Comparison of ENCODE assay signal across 22 cellular contexts in genomic region chr10:76738991-76739390, GRCh38.
"Had no signal": no experiment of that assay in that cellular context is flagged by ENCODE, and none has a peak within 500 bp of the region (broad histone marks: within the 10 kb centered on the region; RNA-seq: fewer than 3 reads in every experiment).

No MANE protein-coding gene starts in this region.

- DNase-seq: activated B cell treated with CpG ODN at 0.5 μM for 24 hours; activated CD4-positive, alpha-beta memory T cell treated with anti-CD3 and anti-CD28 coated beads, Interleukin-2, amount 10 ng/mL, durations not matched to agents 7 days and 5 days; activated CD4-positive, alpha-beta T cell treated with anti-CD3 and anti-CD28 coated beads for 4 hours; activated CD8-positive, alpha-beta memory T cell treated with anti-CD3 and anti-CD28 coated beads, Interleukin-2, amount 10 ng/mL, durations not matched to agents 7 days and 5 days; activated naive CD4-positive, alpha-beta T cell treated with Interleukin-2 at 50 U/mL for 16 hours; activated naive CD8-positive, alpha-beta T cell treated with anti-CD3 and anti-CD28 coated beads, Interleukin-2, amount 10 ng/mL, durations not matched to agents 7 days and 5 days; brain microvascular endothelial cell; central memory CD4-positive, alpha-beta T cell; erythroblast; gastrocnemius medialis; heart left ventricle; kidney glomerular epithelial cell; left ventricle myocardium inferior; mammary epithelial cell; mucosa of descending colon; naive thymus-derived CD4-positive, alpha-beta T cell; ovary; right lobe of liver; stimulated activated naive B cell treated with anti-CD40 and anti-IgM and Interleukin-4, amounts not matched to agents 10 μg/mL and 1 μg/mL and 100 μg/mL, for 72 hours; T-helper 1 cell; T-helper 9 cell had no signal

- H3K4me3 ChIP-seq: coronary artery, gastrocnemius medialis, heart left ventricle, left ventricle myocardium inferior, mucosa of descending colon, ovary, right lobe of liver had no signal

- H3K27ac Mint-ChIP-seq: activated B cell treated with CpG ODN at 0.5 μM for 24 hours; activated CD4-positive, alpha-beta memory T cell treated with anti-CD3 and anti-CD28 coated beads, Interleukin-2, amount 10 ng/mL, durations not matched to agents 7 days and 5 days; activated CD8-positive, alpha-beta memory T cell treated with anti-CD3 and anti-CD28 coated beads, Interleukin-2, amount 10 ng/mL, durations not matched to agents 7 days and 5 days; activated naive CD8-positive, alpha-beta T cell treated with anti-CD3 and anti-CD28 coated beads, Interleukin-2, amount 10 ng/mL, durations not matched to agents 7 days and 5 days; naive thymus-derived CD4-positive, alpha-beta T cell; stimulated activated naive B cell treated with anti-CD40 and anti-IgM and Interleukin-4, amounts not matched to agents 10 μg/mL and 1 μg/mL and 100 μg/mL, for 72 hours had no signal

- H3K27me3 Mint-ChIP-seq: activated B cell treated with CpG ODN at 0.5 μM for 24 hours; activated CD4-positive, alpha-beta memory T cell treated with anti-CD3 and anti-CD28 coated beads, Interleukin-2, amount 10 ng/mL, durations not matched to agents 7 days and 5 days; activated CD8-positive, alpha-beta memory T cell treated with anti-CD3 and anti-CD28 coated beads, Interleukin-2, amount 10 ng/mL, durations not matched to agents 7 days and 5 days; activated naive CD8-positive, alpha-beta T cell treated with anti-CD3 and anti-CD28 coated beads, Interleukin-2, amount 10 ng/mL, durations not matched to agents 7 days and 5 days; naive thymus-derived CD4-positive, alpha-beta T cell; stimulated activated naive B cell treated with anti-CD40 and anti-IgM and Interleukin-4, amounts not matched to agents 10 μg/mL and 1 μg/mL and 100 μg/mL, for 72 hours had no signal

- H3K9me3 ChIP-seq: gastrocnemius medialis, heart left ventricle, left ventricle myocardium inferior, mucosa of descending colon, ovary, right lobe of liver had no signal

- H3K4me1 Mint-ChIP-seq: activated CD8-positive, alpha-beta memory T cell treated with anti-CD3 and anti-CD28 coated beads, Interleukin-2, amount 10 ng/mL, durations not matched to agents 7 days and 5 days; activated naive CD8-positive, alpha-beta T cell treated with anti-CD3 and anti-CD28 coated beads, Interleukin-2, amount 10 ng/mL, durations not matched to agents 7 days and 5 days; stimulated activated naive B cell treated with anti-CD40 and anti-IgM and Interleukin-4, amounts not matched to agents 10 μg/mL and 1 μg/mL and 100 μg/mL, for 72 hours had no signal

- H3K27me3 ChIP-seq: brain microvascular endothelial cell, gastrocnemius medialis, heart left ventricle, ovary, right lobe of liver had no signal

- H3K36me3 ChIP-seq: brain microvascular endothelial cell, gastrocnemius medialis, heart left ventricle, left ventricle myocardium inferior, ovary, right lobe of liver had no signal

- H3K36me3 Mint-ChIP-seq: activated CD8-positive, alpha-beta memory T cell treated with anti-CD3 and anti-CD28 coated beads, Interleukin-2, amount 10 ng/mL, durations not matched to agents 7 days and 5 days; activated naive CD8-positive, alpha-beta T cell treated with anti-CD3 and anti-CD28 coated beads, Interleukin-2, amount 10 ng/mL, durations not matched to agents 7 days and 5 days; naive thymus-derived CD4-positive, alpha-beta T cell; stimulated activated naive B cell treated with anti-CD40 and anti-IgM and Interleukin-4, amounts not matched to agents 10 μg/mL and 1 μg/mL and 100 μg/mL, for 72 hours had no signal

- H3K27ac ChIP-seq: brain microvascular endothelial cell, coronary artery, gastrocnemius medialis, heart left ventricle, left ventricle myocardium inferior, ovary, right lobe of liver had no signal

- ATAC-seq: activated CD8-positive, alpha-beta memory T cell treated with anti-CD3 and anti-CD28 coated beads, Interleukin-2, amount 10 ng/mL, durations not matched to agents 7 days and 5 days; gastrocnemius medialis; heart left ventricle; mucosa of descending colon; naive thymus-derived CD4-positive, alpha-beta T cell; right lobe of liver; stimulated activated naive B cell treated with anti-CD40 and anti-IgM and Interleukin-4, amounts not matched to agents 10 μg/mL and 1 μg/mL and 100 μg/mL, for 72 hours had no signal

- H3K9me3 Mint-ChIP-seq: activated B cell treated with CpG ODN at 0.5 μM for 24 hours; activated CD4-positive, alpha-beta memory T cell treated with anti-CD3 and anti-CD28 coated beads, Interleukin-2, amount 10 ng/mL, durations not matched to agents 7 days and 5 days; activated naive CD8-positive, alpha-beta T cell treated with anti-CD3 and anti-CD28 coated beads, Interleukin-2, amount 10 ng/mL, durations not matched to agents 7 days and 5 days; stimulated activated naive B cell treated with anti-CD40 and anti-IgM and Interleukin-4, amounts not matched to agents 10 μg/mL and 1 μg/mL and 100 μg/mL, for 72 hours had no signal

- H3K4me1 ChIP-seq: gastrocnemius medialis, heart left ventricle, left ventricle myocardium inferior, right lobe of liver had no signal

- H3K4me3 Mint-ChIP-seq: activated B cell treated with CpG ODN at 0.5 μM for 24 hours; activated CD4-positive, alpha-beta memory T cell treated with anti-CD3 and anti-CD28 coated beads, Interleukin-2, amount 10 ng/mL, durations not matched to agents 7 days and 5 days; activated CD8-positive, alpha-beta memory T cell treated with anti-CD3 and anti-CD28 coated beads, Interleukin-2, amount 10 ng/mL, durations not matched to agents 7 days and 5 days; activated naive CD8-positive, alpha-beta T cell treated with anti-CD3 and anti-CD28 coated beads, Interleukin-2, amount 10 ng/mL, durations not matched to agents 7 days and 5 days; naive thymus-derived CD4-positive, alpha-beta T cell; stimulated activated naive B cell treated with anti-CD40 and anti-IgM and Interleukin-4, amounts not matched to agents 10 μg/mL and 1 μg/mL and 100 μg/mL, for 72 hours had no signal
